Comparison of ENCODE assay signal across 10 cellular contexts in genomic region chr4:150280081-150280950, GRCh38.
DNase-seq lines count a peak whose midpoint lies in the region; ATAC-seq and TF ChIP-seq lines count a peak whose summit lies in the region.
"Had no signal": no experiment of that assay in that cellular context is flagged by ENCODE, and none has a peak within 500 bp of the region (broad histone marks: within the 10 kb centered on the region; RNA-seq: fewer than 3 reads in every experiment).

No MANE protein-coding gene starts in this region.

- H3K4me1 ChIP-seq in hepatocyte (ENCODE audit: insufficient read depth): no peaks in the 10 kb centered on the region
- no peaks in the 10 kb centered on the region for H3K4me1 ChIP-seq in upper lobe of right lung
- H3K4me1 ChIP-seq in esophagus squamous epithelium: no peaks in the 10 kb centered on the region

- H3K4me1 Mint-ChIP-seq in activated T-helper 2 cell treated with anti-CD3 and anti-CD28 coated beads, Interferon-gamma antibody, Interleukin-2, Interleukin-4, amounts not matched to agents 10 μg/mL and 5 μg/mL and 100 μg/mL, durations not matched to agents 14 hours and 24 hours and 36 hours (ENCODE audit: low read depth): peaks cover 8% of the 10 kb centered on the region

- peaks cover 25% of the 10 kb centered on the region for H3K36me3 Mint-ChIP-seq in activated T-helper 2 cell treated with anti-CD3 and anti-CD28 coated beads, Interferon-gamma antibody, Interleukin-2, Interleukin-4, amounts not matched to agents 10 μg/mL and 5 μg/mL and 100 μg/mL, durations not matched to agents 14 hours and 24 hours and 36 hours (ENCODE audit: low read depth)

- H3K27me3 Mint-ChIP-seq in activated T-helper 2 cell treated with anti-CD3 and anti-CD28 coated beads, Interferon-gamma antibody, Interleukin-2, Interleukin-4, amounts not matched to agents 10 μg/mL and 5 μg/mL and 100 μg/mL, durations not matched to agents 14 hours and 24 hours and 36 hours (ENCODE audit: low read depth): no peaks in the 10 kb centered on the region

- no peak overlapping the region for H3K4me2 ChIP-seq in hepatocyte

- TF ChIP-seq CTCF in WERI-Rb-1 (IDR thresholded peaks at IDR 0.05; ENCODE audit: low read depth, low read length) (no peak), hepatocyte (IDR thresholded peaks at IDR 0.05; ENCODE audit: poor library complexity) (no peak), upper lobe of right lung (IDR thresholded peaks at IDR 0.05) (no peak), esophagus squamous epithelium (IDR thresholded peaks at IDR 0.05) (no peak)

- H3K4me3 ChIP-seq in WERI-Rb-1 (ENCODE audit: low read depth, low read length) (no peak overlapping the region), hepatocyte (no peak overlapping the region), upper lobe of right lung (no peak overlapping the region), esophagus squamous epithelium (no peak overlapping the region)

- H3K9me2 ChIP-seq in hepatocyte (replicated peaks; ENCODE audit: insufficient read depth): no peaks in the 10 kb centered on the region

- H3K27ac ChIP-seq in WERI-Rb-1: peak overlapping the region; percentile 88
- no peak overlapping the region for H3K27ac ChIP-seq in hepatocyte
- H3K27ac ChIP-seq in upper lobe of right lung: no peak overlapping the region
- H3K27ac ChIP-seq in esophagus squamous epithelium: peak overlapping the region in 2 of 4 donors; percentile 8 to 37
- H3K27ac ChIP-seq: 22Rv1 had no signal

- no peaks in the 10 kb centered on the region for H4K20me1 ChIP-seq in hepatocyte (ENCODE audit: insufficient read depth, poor library complexity, severe bottlenecking)

- DNase-seq in DMS 273 (lab: John Stamatoyannopoulos, UW; ENCODE audit: unreplicated experiment) (peak; percentile 2), DMS 273 treated with DMSO at 0.1 percent for 48 hours (lab: John Stamatoyannopoulos, UW) (no peak), WERI-Rb-1 (peak; percentile 84), hepatocyte (ENCODE audit: low spot score) (peak; percentile 11), upper lobe of right lung (no peak), esophagus squamous epithelium (lab: John Stamatoyannopoulos, UW) (no peak), NAMALWA (ENCODE audit: low spot score) (no peak)
- no peak for DNase-seq in activated T-helper 2 cell treated with anti-CD3 and anti-CD28 coated beads, Interferon-gamma antibody, Interleukin-2, Interleukin-4, amounts not matched to agents 10 μg/mL and 5 μg/mL and 100 μg/mL, durations not matched to agents 14 hours and 24 hours and 36 hours (ENCODE audit: low spot score)
- DNase-seq: stimulated activated CD4-positive, alpha-beta T cell treated with anti-CD3 and anti-CD28 coated beads, Interleukin-12 subunit alpha, Interleukin-12 subunit beta, amount 100 ng/mL, for 4 hours had no signal

- H3K27me3 ChIP-seq in WERI-Rb-1 (ENCODE audit: insufficient read depth, low read depth, severe bottlenecking) (no peaks in the 10 kb centered on the region), hepatocyte (no peaks in the 10 kb centered on the region), upper lobe of right lung (no peaks in the 10 kb centered on the region), esophagus squamous epithelium (no peaks in the 10 kb centered on the region)

- intact Hi-C loops in upper lobe of right lung (cut with DNase I) (no loop called here), esophagus squamous epithelium (cut with DNase I) (no loop called here)
- intact Hi-C loops in activated T-helper 2 cell treated with anti-CD3 and anti-CD28 coated beads, Interferon-gamma antibody, Interleukin-2, Interleukin-4, amounts not matched to agents 10 μg/mL and 5 μg/mL and 100 μg/mL, durations not matched to agents 14 hours and 24 hours and 36 hours (cut with micrococcal nuclease): no loop called here

- no peaks in the 10 kb centered on the region for H3K79me2 ChIP-seq in hepatocyte

- peak; percentile 73 for ATAC-seq in upper lobe of right lung

- no peaks in the 10 kb centered on the region for H3K9me3 Mint-ChIP-seq in activated T-helper 2 cell treated with anti-CD3 and anti-CD28 coated beads, Interferon-gamma antibody, Interleukin-2, Interleukin-4, amounts not matched to agents 10 μg/mL and 5 μg/mL and 100 μg/mL, durations not matched to agents 14 hours and 24 hours and 36 hours

- peaks cover 10% of the 10 kb centered on the region for H3K9me3 ChIP-seq in WERI-Rb-1 (ENCODE audit: severe bottlenecking)
- H3K9me3 ChIP-seq in hepatocyte (ENCODE audit: low read depth): no peaks in the 10 kb centered on the region
- no peaks in the 10 kb centered on the region for H3K9me3 ChIP-seq in upper lobe of right lung
- peaks cover 0 to 9% (median 0%) of the 10 kb centered on the region in 3 donors for H3K9me3 ChIP-seq in esophagus squamous epithelium

- H3K36me3 ChIP-seq in WERI-Rb-1: no peaks in the 10 kb centered on the region; the same call in none of the 2 replicates
- no peaks in the 10 kb centered on the region for H3K36me3 ChIP-seq in hepatocyte (replicated peaks; ENCODE audit: insufficient read depth, low read depth)
- peaks cover 10% of the 10 kb centered on the region for H3K36me3 ChIP-seq in upper lobe of right lung
- peaks cover 0 to 72% (median 0%) of the 10 kb centered on the region in 3 donors for H3K36me3 ChIP-seq in esophagus squamous epithelium

- H3K4me3 Mint-ChIP-seq in activated T-helper 2 cell treated with anti-CD3 and anti-CD28 coated beads, Interferon-gamma antibody, Interleukin-2, Interleukin-4, amounts not matched to agents 10 μg/mL and 5 μg/mL and 100 μg/mL, durations not matched to agents 14 hours and 24 hours and 36 hours (ENCODE audit: low read depth): no peak overlapping the region

- no peak overlapping the region for H3K27ac Mint-ChIP-seq in activated T-helper 2 cell treated with anti-CD3 and anti-CD28 coated beads, Interferon-gamma antibody, Interleukin-2, Interleukin-4, amounts not matched to agents 10 μg/mL and 5 μg/mL and 100 μg/mL, durations not matched to agents 14 hours and 24 hours and 36 hours

- TF ChIP-seq POLR2A in esophagus squamous epithelium (IDR thresholded peaks at IDR 0.05): no peak

- no peak overlapping the region for H2AFZ ChIP-seq in hepatocyte

- 68% methylated on average over 9 of the region's 9 CpGs for WGBS in hepatocyte (ENCODE audit: low lambda C conversion rate, missing lambda C conversion rate)
- WGBS in esophagus squamous epithelium, 2 donors: 54 to 90% methylated on average over 5 to 9 of the region's 9 CpGs

Comparison
In these comparisons a context has a peak if more than half of its experiments do, and no peak if none do; other contexts are left out.
1. DNase-seq: peak in DMS 273 (single experiment), WERI-Rb-1 (single experiment) and hepatocyte (single experiment); none in DMS 273 treated with DMSO at 0.1 percent for 48 hours (single experiment), upper lobe of right lung (single experiment), esophagus squamous epithelium (single experiment), NAMALWA (single experiment) and activated T-helper 2 cell treated with anti-CD3 and anti-CD28 coated beads, Interferon-gamma antibody, Interleukin-2, Interleukin-4, amounts not matched to agents 10 μg/mL and 5 μg/mL and 100 μg/mL, durations not matched to agents 14 hours and 24 hours and 36 hours (single experiment).